8 cellular contexts compared by ENCODE assay signal in the genomic region with DNA sequence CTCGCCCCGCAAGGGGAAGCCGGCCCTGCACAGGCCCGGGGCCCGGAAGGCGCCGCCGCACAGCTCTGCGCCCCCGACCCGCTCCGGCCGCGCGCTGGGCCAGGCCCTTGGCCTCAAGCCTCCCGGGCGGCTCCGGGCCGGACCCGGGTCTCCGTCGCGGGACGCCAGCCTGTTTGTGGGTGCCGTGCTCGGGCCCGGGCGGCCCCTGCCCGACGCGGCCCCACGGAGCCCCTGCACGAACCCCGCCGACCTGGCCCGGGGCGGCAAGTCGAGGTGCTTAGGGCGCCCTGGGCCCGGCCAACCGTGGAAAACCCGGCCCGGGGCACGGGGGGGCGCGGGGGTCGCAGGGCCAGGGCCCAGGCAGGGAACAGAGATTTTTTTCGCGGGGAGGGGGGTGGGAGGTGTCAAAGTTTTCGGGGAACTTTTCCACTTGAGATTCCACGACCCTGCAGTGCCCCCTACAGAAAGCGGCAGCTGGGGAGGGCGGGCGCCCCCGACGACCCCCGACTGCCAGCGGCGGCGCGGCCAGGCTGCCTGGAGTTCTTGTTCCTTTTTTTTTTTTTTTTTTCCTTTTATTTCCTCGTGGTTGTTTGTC. TPM values are rescaled to one million over a fixed set of nuclear protein-coding genes. Genes with fewer than 3 reads are reported as not detected.
DNase-seq lines count a peak whose midpoint lies in the region; ATAC-seq and TF ChIP-seq lines count a peak whose summit lies in the region.

No MANE protein-coding gene starts in this region.

- peaks cover 0 to 7% (median 0%) of the 10 kb centered on the region in 9 donors for H3K36me3 ChIP-seq in heart left ventricle
- no peaks in the 10 kb centered on the region for H3K36me3 ChIP-seq in sigmoid colon

- intact Hi-C loops in heart left ventricle (cut with DNase I): loop anchor here (2.0 to 10.0 kb wide), 12 partner anchors 41 to 413 kb away; a partner anchor contains a TSS
- intact Hi-C loops in sigmoid colon (cut with DNase I): loop anchor here (2.0 to 10.0 kb wide), 6 partner anchors 169 to 413 kb away; a partner anchor contains a TSS

- H3K4me3 ChIP-seq in LNCaP clone FGC (ENCODE audit: low read depth, low read length) (peak overlapping the region; percentile 93), heart left ventricle (peak overlapping the region; percentile 78 to 99 (median 97)), sigmoid colon (peak overlapping the region; percentile 71 to 91 (median 85))

- H3K27me3 ChIP-seq in heart left ventricle: no peaks in the 10 kb centered on the region
- H3K27me3 ChIP-seq in sigmoid colon: no peaks in the 10 kb centered on the region

- DNase-seq in NCI-H2227 (lab: John Stamatoyannopoulos, UW; ENCODE audit: unreplicated experiment): peak; percentile 19
- DNase-seq in NCI-H2227 treated with DMSO at 0.1 percent for 48 hours (lab: John Stamatoyannopoulos, UW): no peak
- DNase-seq in LNCaP clone FGC (ENCODE audit: low read depth): no peak
- peak; percentile 21 for DNase-seq in activated gamma-delta T cell treated with Interleukin-2 at 50 U/mL for 16 hours
- peak; percentile 43 to 69 (median 53) for DNase-seq in heart left ventricle
- peak; percentile 63 for DNase-seq in sigmoid colon
- no peak for DNase-seq in cerebellar cortex (ENCODE audit: low spot score)

- 0 to 2% (median 1%) methylated on average over 15 to 62 of the region's 62 CpGs for WGBS in heart left ventricle, 4 donors
- WGBS in sigmoid colon, 2 donors: 1 to 3% methylated on average over 62 of the region's 62 CpGs

- no peak for TF ChIP-seq EP300 in sigmoid colon (IDR thresholded peaks at IDR 0.05)

- H3K4me1 ChIP-seq in heart left ventricle (peaks cover 3 to 42% (median 30%) of the 10 kb centered on the region in 12 donors), sigmoid colon (peaks cover 0 to 74% (median 60%) of the 10 kb centered on the region in 4 donors)

- H3K27ac ChIP-seq in heart left ventricle (peak overlapping the region; percentile 87 to 98 (median 96)), sigmoid colon (peak overlapping the region; percentile 93 to 96 (median 96))

- ATAC-seq in heart left ventricle (peak in 3 of 4 donors; percentile 16 to 41 (median 31)), HG03520 (IDR thresholded peaks at IDR 0.05; ENCODE audit: unreplicated experiment) (no peak)

- H3K9me3 ChIP-seq in heart left ventricle: no peaks in the 10 kb centered on the region
- H3K9me3 ChIP-seq in sigmoid colon: no peaks in the 10 kb centered on the region

- TF ChIP-seq CTCF in LNCaP clone FGC (IDR thresholded peaks at IDR 0.05; ENCODE audit: control insufficient read depth, extremely low read depth, insufficient read depth) (no peak; the same call in 1 of the 2 replicates), heart left ventricle (IDR thresholded peaks at IDR 0.05) (peak in 1 of 12 donors; percentile 58), sigmoid colon (IDR thresholded peaks at IDR 0.05) (no peak)

- no peak for TF ChIP-seq POLR2A in heart left ventricle (IDR thresholded peaks at IDR 0.05)
- no peak for TF ChIP-seq POLR2A in sigmoid colon (IDR thresholded peaks at IDR 0.05)

RNA-seq across cellular contexts. Expression of a gene that starts 0.8 kb away (rescaled TPM):
- 10 to 100 TPM; 14.6 to 38.9 (median 25.6) TPM for total RNA-seq in heart left ventricle
- 10 to 100 TPM; 23.0 to 28.9 TPM for polyA plus RNA-seq in heart left ventricle
- 100 to 1,000 TPM in 1 of 4 donors, 10 to 100 TPM in 3; 42.8 to 126 (median 57.1) TPM for total RNA-seq in sigmoid colon
- polyA plus RNA-seq in sigmoid colon: 10 to 100 TPM; 14.6 to 43.8 (median 15.6) TPM

RNA-seq across cellular contexts. Expression of a gene that starts 42.3 kb away (rescaled TPM):
- 10 to 100 TPM; 18.5 to 33.4 (median 30.1) TPM for total RNA-seq in heart left ventricle
- 10 to 100 TPM; 18.1 to 32.5 TPM for polyA plus RNA-seq in heart left ventricle
- total RNA-seq in sigmoid colon: 10 to 100 TPM; 22.9 to 65.1 (median 46.0) TPM
- polyA plus RNA-seq in sigmoid colon: 10 to 100 TPM; 10.6 to 26.5 (median 16.8) TPM

Comparison
In these comparisons a context has a peak if more than half of its experiments do, and no peak if none do; other contexts are left out.
1. DNase-seq: peak in NCI-H2227 (single experiment), activated gamma-delta T cell treated with Interleukin-2 at 50 U/mL for 16 hours (single experiment), heart left ventricle (5 of 5) and sigmoid colon (single experiment); none in NCI-H2227 treated with DMSO at 0.1 percent for 48 hours (single experiment), LNCaP clone FGC (single experiment) and cerebellar cortex (single experiment).
2. Peak in every context shown above with its lines, with median percentiles within 50 percentile points of each other: H3K4me3 ChIP-seq.